In genomic region chr13:105410602-105411001, GRCh38 we compare ENCODE assay signal across 8 cellular contexts. TPM values are rescaled to one million over a fixed set of nuclear protein-coding genes. Genes with fewer than 3 reads are reported as not detected.
DNase-seq lines count a peak whose midpoint lies in the region; ATAC-seq, FAIRE-seq and TF ChIP-seq lines count a peak whose summit lies in the region.
"Had no signal": no experiment of that assay in that cellular context is flagged by ENCODE, and none has a peak within 500 bp of the region (broad histone marks: within the 10 kb centered on the region; RNA-seq: fewer than 3 reads in every experiment).

No MANE protein-coding gene starts in this region.

- H3K9me3 ChIP-seq in lower lobe of right lung (no peaks in the 10 kb centered on the region), upper lobe of left lung (no peaks in the 10 kb centered on the region)

- H3K27me3 ChIP-seq in lower lobe of right lung (ENCODE audit: low read depth), result no peaks in the 10 kb centered on the region
- H3K27me3 ChIP-seq in upper lobe of left lung, result no peaks in the 10 kb centered on the region

- H3K9me3 Mint-ChIP-seq in chondrocyte (ENCODE audit: low read depth), result no peaks in the 10 kb centered on the region

- POLR2A ChIA-PET in RWPE1 (lab: Yijun Ruan, JAX; ENCODE audit: low non-redundant PET), result no interaction called here

- ATAC-seq in lower lobe of right lung (peak in 1 of 2 donors; percentile 64), upper lobe of left lung (ENCODE audit: low FRiP score in 2 of 2) (no peak)

- H3K4me3 ChIP-seq in lower lobe of right lung (peak overlapping the region; percentile 24), upper lobe of left lung (no peak overlapping the region)
- H3K4me3 ChIP-seq: skin epidermis had no signal

- H3K36me3 Mint-ChIP-seq in chondrocyte (ENCODE audit: low read depth), result no peaks in the 10 kb centered on the region

- peak; percentile 39 for DNase-seq in H54 (ENCODE audit: insufficient read length, low spot score)
- no peak for DNase-seq in RWPE1 (ENCODE audit: low spot score)
- DNase-seq in chondrocyte (ENCODE audit: low spot score), result no peak
- peak; percentile 65 for DNase-seq in lower lobe of right lung
- peak; percentile 25 to 88 for DNase-seq in upper lobe of left lung
- DNase-seq in NCI-H2081 (lab: John Stamatoyannopoulos, UW), result no peak
- no peak for DNase-seq in effector CD8-positive, alpha-beta T cell (lab: John Stamatoyannopoulos, UW)

- H3K4me1 Mint-ChIP-seq in chondrocyte (ENCODE audit: low read depth), result peaks cover 4% of the 10 kb centered on the region

- TF ChIP-seq CTCF in RWPE1 (conservative IDR thresholded peaks at IDR 0.05; ENCODE audit: low read depth), result peak; percentile 27; the same call in 1 of the 2 replicates
- peak; percentile 71 for TF ChIP-seq CTCF in chondrocyte (IDR thresholded peaks at IDR 0.05)
- TF ChIP-seq CTCF in lower lobe of right lung (IDR thresholded peaks at IDR 0.05), result peak; percentile 66
- TF ChIP-seq CTCF in upper lobe of left lung (IDR thresholded peaks at IDR 0.05), result peak in 2 of 6 experiments; percentile 38 to 54

- peak; percentile 99 for FAIRE-seq in H54 (lab: Jason Lieb, UNC)

- H3K27me3 Mint-ChIP-seq in chondrocyte (ENCODE audit: low read depth), result no peaks in the 10 kb centered on the region

- no peak overlapping the region for H3K4me3 Mint-ChIP-seq in chondrocyte (ENCODE audit: unreplicated experiment)

- H3K27ac ChIP-seq in RWPE1 (no peak overlapping the region), lower lobe of right lung (no peak overlapping the region), upper lobe of left lung (no peak overlapping the region)
- H3K27ac ChIP-seq: skin epidermis had no signal

- H3K4me1 ChIP-seq in lower lobe of right lung, result no peaks in the 10 kb centered on the region
- no peaks in the 10 kb centered on the region for H3K4me1 ChIP-seq in upper lobe of left lung

- TF ChIP-seq EP300 in upper lobe of left lung (IDR thresholded peaks at IDR 0.05), result no peak

- H3K36me3 ChIP-seq in lower lobe of right lung (no peaks in the 10 kb centered on the region), upper lobe of left lung (no peaks in the 10 kb centered on the region)

- TF ChIP-seq POLR2A in H54 (IDR thresholded peaks at IDR 0.05; ENCODE audit: low read depth, low read length), result no peak
- no peak for TF ChIP-seq POLR2A in upper lobe of left lung (IDR thresholded peaks at IDR 0.05)

- WGBS in upper lobe of left lung, 2 donors, result 46 to 53% methylated on average over 11 of the region's 11 CpGs

- intact Hi-C loops in lower lobe of right lung (cut with DNase I), result no loop called here

- no peak overlapping the region for H3K27ac Mint-ChIP-seq in chondrocyte (ENCODE audit: unreplicated experiment)

- CTCF ChIA-PET in RWPE1 (lab: Yijun Ruan, JAX), result interaction anchor here (0.5 to 0.6 kb wide), 2 partner anchors 231 to 431 kb away, joined by 3 to 7 read pairs; no protein-coding TSS in a partner anchor

RNA-seq across cellular contexts. Expression of gene DAOA, which starts 55.2 kb away (rescaled TPM):
- total RNA-seq in chondrocyte (not detected in 3 replicates), lower lobe of right lung (not detected), upper lobe of left lung (not detected)

Comparison
In these comparisons a context has a peak if more than half of its experiments do, and no peak if none do; other contexts are left out.
1. DNase-seq: peak in H54 (single experiment), lower lobe of right lung (single experiment) and upper lobe of left lung (2 of 2); none in RWPE1 (single experiment), chondrocyte (single experiment), NCI-H2081 (0 of 2) and effector CD8-positive, alpha-beta T cell (single experiment).